ENCODE assay signal across 22 cellular contexts in the genomic region with DNA sequence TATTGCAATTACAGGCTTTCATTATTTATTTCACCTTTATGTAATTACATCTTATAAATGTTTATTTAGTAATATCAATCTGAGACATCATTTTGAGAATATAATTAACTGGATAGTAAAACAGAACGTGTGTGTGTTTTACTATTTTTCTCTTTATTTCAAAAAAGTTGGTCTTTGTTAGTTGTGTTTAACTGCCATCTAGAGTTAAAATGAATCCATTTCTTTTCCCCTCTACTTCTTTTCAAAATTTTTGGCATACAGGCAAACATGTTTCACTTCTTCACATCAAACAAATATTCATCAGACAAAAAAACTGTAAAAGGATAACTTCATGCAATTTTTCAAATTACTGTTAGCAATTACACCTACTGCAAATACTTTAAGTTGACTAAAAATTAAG.
DNase-seq lines count a peak whose midpoint lies in the region; ATAC-seq, FAIRE-seq and TF ChIP-seq lines count a peak whose summit lies in the region.
"Had no signal": no experiment of that assay in that cellular context is flagged by ENCODE, and none has a peak within 500 bp of the region (broad histone marks: within the 10 kb centered on the region; RNA-seq: fewer than 3 reads in every experiment).

No MANE protein-coding gene starts in this region.

- H4K20me1 ChIP-seq in HCT116 (ENCODE audit: insufficient read depth), result no peaks in the 10 kb centered on the region

- no peak overlapping the region for H3K4me3 ChIP-seq in HCT116 (replicated peaks in 1 of 2; ENCODE audit: low read depth in 1 of 2, low read length in 2 of 2)
- H3K4me3 ChIP-seq: GM12878, GM23338, MG63 had no signal

- peak; percentile 15; the same call in 1 of the 2 replicates for TF ChIP-seq RAD21 in HCT116 (IDR thresholded peaks at IDR 0.05; ENCODE audit: low read depth)

- DNase-seq in DMS 273 (lab: John Stamatoyannopoulos, UW; ENCODE audit: unreplicated experiment), result peak; percentile 9
- DNase-seq in DMS 273 treated with DMSO at 0.1 percent for 48 hours (lab: John Stamatoyannopoulos, UW), result no peak
- DNase-seq in HCT116 (ENCODE audit: low read depth, low spot score), result no peak
- no peak for DNase-seq in frontal cortex (ENCODE audit: low spot score in 2 of 2)
- no peak for DNase-seq in NOMO-1 treated with dmso at 0.1 percent for 144 hours (lab: John Stamatoyannopoulos, UW; ENCODE audit: unreplicated experiment)
- no peak for DNase-seq in cerebellum (ENCODE audit: low spot score)
- no peak for DNase-seq in activated naive CD4-positive, alpha-beta T cell treated with anti-CD3 and anti-CD28 coated beads, Interleukin-2, amount 50 U/mL, for 16 hours
- DNase-seq: Calu3; CD4-positive, alpha-beta memory T cell; DMS79 treated with DMSO at 0.1 percent for 48 hours; KG1; MG63; NCI-H1092 treated with DMSO at 0.1 percent for 48 hours; NCI-H187; NCI-H226; SHP77 treated with DMSO at 0.1 percent for 48 hours had no signal

- no peak overlapping the region for H3K27ac ChIP-seq in HCT116 (ENCODE audit: low read depth, low read length)
- H3K27ac ChIP-seq: 22Rv1 had no signal

- FAIRE-seq in TTC549 (lab: Jason Lieb, UNC), result peak; percentile 11
- peak; percentile 56 for FAIRE-seq in frontal cortex (lab: Jason Lieb, UNC)
- FAIRE-seq: GM12878, GM18507, RCC 7860 had no signal

- TF ChIP-seq POLR2A in HCT116 (IDR thresholded peaks at IDR 0.05; ENCODE audit: borderline replicate concordance, extremely low read depth, insufficient read depth, insufficient read length), result no peak

- no peak overlapping the region for H2AFZ ChIP-seq in HCT116 (ENCODE audit: low read depth, low read length, poor library complexity, severe bottlenecking)
- H2AFZ ChIP-seq: GM23338 had no signal

- no peaks in the 10 kb centered on the region for H3K36me3 ChIP-seq in HCT116 (ENCODE audit: control insufficient read depth in 1 of 2, insufficient read depth in 2 of 2, low read length in 2 of 2)
- H3K36me3 ChIP-seq: MG63 had no signal

- H3K27me3 ChIP-seq in HCT116 (ENCODE audit: insufficient read depth, low read length), result peaks cover 1% of the 10 kb centered on the region; the same call in 1 of the 2 replicates
- H3K27me3 ChIP-seq: MG63 had no signal

- no peak for ATAC-seq in HCT116
- ATAC-seq: GM12878, GM23338 had no signal

- no peaks in the 10 kb centered on the region for H3K9me3 ChIP-seq in HCT116 (ENCODE audit: control insufficient read depth in 1 of 2, insufficient read depth in 1 of 2, low read depth in 1 of 2, low read length in 2 of 2)
- H3K9me3 ChIP-seq: MG63 had no signal

- H3K9me2 ChIP-seq in HCT116 (ENCODE audit: insufficient read depth), result no peaks in the 10 kb centered on the region

- CTCF ChIA-PET in HCT116 (lab: Charles Lee), result no interaction called here

- RAD21 ChIA-PET in HCT116 (lab: Charles Lee; ENCODE audit: low non-redundant PET in 1 of 2, low total read pairs in 2 of 2, uncharacterized antibody in 2 of 2, unreplicated experiment in 2 of 2), result no interaction called here

- no peak for TF ChIP-seq CTCF in HCT116 (IDR thresholded peaks at IDR 0.05 in 2 of 3, conservative IDR thresholded peaks at IDR 0.05 in 1 of 3; ENCODE audit: borderline replicate concordance in 1 of 3, insufficient read depth in 1 of 3, low read depth in 2 of 3, low read length in 2 of 3)

- H3K79me2 ChIP-seq in HCT116 (ENCODE audit: insufficient read depth, low read length), result no peaks in the 10 kb centered on the region

- intact Hi-C loops in HCT116 (cut with micrococcal nuclease), result no loop called here

- no peaks in the 10 kb centered on the region for H3K4me1 ChIP-seq in HCT116 (ENCODE audit: control insufficient read depth in 1 of 2, insufficient read depth in 2 of 2, low read length in 2 of 2)

- BruUV-seq in HCT116 (replicated peaks; lab: Mats Ljungman, UMichigan), result no TSS peak

- POLR2A ChIA-PET in HCT116 (lab: Charles Lee), result no interaction called here

- no peak overlapping the region for H3K4me2 ChIP-seq in HCT116 (ENCODE audit: low read length)
- H3K4me2 ChIP-seq: GM23338 had no signal

- H3K9ac ChIP-seq in HCT116 (ENCODE audit: low read length), result no peak overlapping the region

TF ChIP-seq in HCT116, 20 proteins besides CTCF, POLR2A, EP300 and RAD21:
- TF ChIP-seq SRF (IDR thresholded peaks at IDR 0.05; ENCODE audit: low read depth) (no peak), ZNF274 (IDR thresholded peaks at IDR 0.05; ENCODE audit: low read depth, low read length) (no peak), ZFX (IDR thresholded peaks at IDR 0.05) (no peak), SIN3A (IDR thresholded peaks at IDR 0.05; ENCODE audit: low read depth) (no peak), ATF3 (IDR thresholded peaks at IDR 0.05) (no peak), SP1 (IDR thresholded peaks at IDR 0.05; ENCODE audit: low read depth) (no peak), EZH2phosphoT487 (IDR thresholded peaks at IDR 0.05; ENCODE audit: borderline replicate concordance) (no peak)
- TF ChIP-seq, protein P1, sequence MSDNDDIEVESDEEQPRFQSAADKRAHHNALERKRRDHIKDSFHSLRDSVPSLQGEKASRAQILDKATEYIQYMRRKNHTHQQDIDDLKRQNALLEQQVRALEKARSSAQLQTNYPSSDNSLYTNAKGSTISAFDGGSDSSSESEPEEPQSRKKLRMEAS (IDR thresholded peaks at IDR 0.05), result no peak
